ENCODE assay signal across 8 cellular contexts in the genomic region with DNA sequence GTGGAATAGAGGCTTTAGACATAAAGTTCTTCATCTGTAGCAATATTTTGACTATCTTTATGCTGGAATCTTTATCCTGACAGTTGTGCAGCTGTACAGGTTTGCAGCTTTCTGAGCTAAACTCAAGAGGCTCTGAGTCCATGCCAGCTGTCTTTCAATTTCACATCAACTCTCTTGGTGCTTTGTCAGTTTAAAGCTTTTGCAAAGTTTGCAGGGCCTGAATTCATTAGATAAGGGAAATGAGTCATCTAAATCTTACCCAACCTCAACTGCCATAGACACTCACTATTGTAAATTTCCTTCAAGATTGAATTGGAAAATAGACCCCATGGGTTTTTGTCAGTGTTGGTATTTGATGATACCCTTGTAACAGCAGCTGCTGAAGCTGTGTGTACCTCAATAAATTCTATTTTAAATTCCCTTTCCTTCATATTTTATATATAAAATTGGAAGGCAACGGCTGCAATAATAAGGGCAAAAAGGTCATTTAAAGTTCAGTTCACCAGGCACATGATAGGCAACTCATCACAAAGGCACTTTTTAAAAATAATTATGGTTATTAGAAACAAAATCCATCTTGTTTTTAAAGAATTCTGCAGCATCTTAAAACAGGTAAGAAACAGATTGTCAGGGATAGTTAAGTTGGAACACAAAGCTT.
DNase-seq lines count a peak whose midpoint lies in the region; ATAC-seq lines count a peak whose summit lies in the region.

No MANE protein-coding gene starts in this region.

- peak overlapping the region; percentile 61 for H3K27ac Mint-ChIP-seq in activated T-helper 1 cell treated with anti-CD3 and anti-CD28 coated beads, Interleukin-12 subunit alpha, Interleukin-12 subunit beta, Interleukin-2, Interleukin-4 antibody, amounts not matched to agents 30 ng/mL and 10 ng/mL and 1 ng/mL, durations not matched to agents 14 hours and 24 hours and 36 hours

- in situ Hi-C loops in KBM-7 (cut with MboI; ENCODE audit: low pct_unique_long_range_greater_than_20kb, low sequenced_read_pairs): loop anchor here (25.0 kb wide), 1 partner anchor 150 kb away; no protein-coding TSS in a partner anchor

- DNase-seq in GM04503 (ENCODE audit: low read depth) (peak; percentile 18), KBM-7 (peak; percentile 91), NCI-H187 (lab: John Stamatoyannopoulos, UW) (no peak), iPS-NIHi11 (ENCODE audit: low spot score) (no peak)
- DNase-seq in activated T-helper 1 cell treated with anti-CD3 and anti-CD28 coated beads, Interleukin-12 subunit alpha, Interleukin-12 subunit beta, Interleukin-2, Interleukin-4 antibody, amounts not matched to agents 30 ng/mL and 10 ng/mL and 1 ng/mL, durations not matched to agents 14 hours and 24 hours and 36 hours (ENCODE audit: low spot score): peak; percentile 26
- no peak for DNase-seq in stimulated activated CD4-positive, alpha-beta T cell treated with anti-CD3 and anti-CD28 coated beads, Interleukin-4, amount 100 ng/mL, for 4 hours

- peaks cover 22% of the 10 kb centered on the region for H3K36me3 Mint-ChIP-seq in activated T-helper 1 cell treated with anti-CD3 and anti-CD28 coated beads, Interleukin-12 subunit alpha, Interleukin-12 subunit beta, Interleukin-2, Interleukin-4 antibody, amounts not matched to agents 30 ng/mL and 10 ng/mL and 1 ng/mL, durations not matched to agents 14 hours and 24 hours and 36 hours (ENCODE audit: low read depth)

- intact Hi-C loops in activated T-helper 1 cell treated with anti-CD3 and anti-CD28 coated beads, Interleukin-12 subunit alpha, Interleukin-12 subunit beta, Interleukin-2, Interleukin-4 antibody, amounts not matched to agents 30 ng/mL and 10 ng/mL and 1 ng/mL, durations not matched to agents 14 hours and 24 hours and 36 hours (cut with micrococcal nuclease): loop anchor here (1.0 to 5.0 kb wide), 9 partner anchors 10 to 173 kb away; no protein-coding TSS in a partner anchor

- no peaks in the 10 kb centered on the region for H3K36me3 ChIP-seq in skeletal muscle satellite cell (ENCODE audit: insufficient read depth, low read length)

- H3K4me2 ChIP-seq in skeletal muscle satellite cell (ENCODE audit: low read length): peak overlapping the region; percentile 27

- H3K4me1 Mint-ChIP-seq in activated T-helper 1 cell treated with anti-CD3 and anti-CD28 coated beads, Interleukin-12 subunit alpha, Interleukin-12 subunit beta, Interleukin-2, Interleukin-4 antibody, amounts not matched to agents 30 ng/mL and 10 ng/mL and 1 ng/mL, durations not matched to agents 14 hours and 24 hours and 36 hours (ENCODE audit: low read depth): peaks cover 56% of the 10 kb centered on the region

- H3K27me3 Mint-ChIP-seq in activated T-helper 1 cell treated with anti-CD3 and anti-CD28 coated beads, Interleukin-12 subunit alpha, Interleukin-12 subunit beta, Interleukin-2, Interleukin-4 antibody, amounts not matched to agents 30 ng/mL and 10 ng/mL and 1 ng/mL, durations not matched to agents 14 hours and 24 hours and 36 hours (ENCODE audit: insufficient read depth): no peaks in the 10 kb centered on the region

- H3K9ac ChIP-seq in skeletal muscle satellite cell (ENCODE audit: low read depth, low read length): no peak overlapping the region

- ATAC-seq in GM21529 (IDR thresholded peaks at IDR 0.05; ENCODE audit: unreplicated experiment): peak; percentile 95

- H3K4me3 ChIP-seq in skeletal muscle satellite cell (ENCODE audit: low read length): no peak overlapping the region

- H3K9me3 ChIP-seq in skeletal muscle satellite cell (replicated peaks; ENCODE audit: low read length): no peaks in the 10 kb centered on the region

- H3K4me3 Mint-ChIP-seq in activated T-helper 1 cell treated with anti-CD3 and anti-CD28 coated beads, Interleukin-12 subunit alpha, Interleukin-12 subunit beta, Interleukin-2, Interleukin-4 antibody, amounts not matched to agents 30 ng/mL and 10 ng/mL and 1 ng/mL, durations not matched to agents 14 hours and 24 hours and 36 hours: peak overlapping the region; percentile 32

- H3K9me3 Mint-ChIP-seq in activated T-helper 1 cell treated with anti-CD3 and anti-CD28 coated beads, Interleukin-12 subunit alpha, Interleukin-12 subunit beta, Interleukin-2, Interleukin-4 antibody, amounts not matched to agents 30 ng/mL and 10 ng/mL and 1 ng/mL, durations not matched to agents 14 hours and 24 hours and 36 hours: peaks cover 17% of the 10 kb centered on the region

- no peaks in the 10 kb centered on the region for H3K27me3 ChIP-seq in skeletal muscle satellite cell (ENCODE audit: control insufficient read depth, insufficient read depth, low read length)

- H3K4me1 ChIP-seq in skeletal muscle satellite cell (ENCODE audit: control insufficient read depth, insufficient read depth, low read length): peaks cover 26% of the 10 kb centered on the region

Comparison
In these comparisons a context has a peak if more than half of its experiments do, and no peak if none do; other contexts are left out.
1. DNase-seq: peak in GM04503 (single experiment), KBM-7 (single experiment) and activated T-helper 1 cell treated with anti-CD3 and anti-CD28 coated beads, Interleukin-12 subunit alpha, Interleukin-12 subunit beta, Interleukin-2, Interleukin-4 antibody, amounts not matched to agents 30 ng/mL and 10 ng/mL and 1 ng/mL, durations not matched to agents 14 hours and 24 hours and 36 hours (single experiment); none in stimulated activated CD4-positive, alpha-beta T cell treated with anti-CD3 and anti-CD28 coated beads, Interleukin-4, amount 100 ng/mL, for 4 hours (0 of 2), NCI-H187 (0 of 2) and iPS-NIHi11 (single experiment).